8 cellular contexts compared by ENCODE assay signal in genomic region chr3:184379375-184380209, GRCh38. TPM values are rescaled to one million over a fixed set of nuclear protein-coding genes. Genes with fewer than 3 reads are reported as not detected.
DNase-seq lines count a peak whose midpoint lies in the region; ATAC-seq and TF ChIP-seq lines count a peak whose summit lies in the region.

Gene CHRD, plus strand, starts transcription at chr3:184380054. Its CDS starts 265 bp downstream, at chr3:184380319.

- H3K4me1 Mint-ChIP-seq in activated CD4-positive, alpha-beta T cell treated with anti-CD3 and anti-CD28 coated beads, Interleukin-2, amount 10 ng/mL, durations not matched to agents 7 days and 5 days = peaks cover 8% of the 10 kb centered on the region

- in situ Hi-C loops in transverse colon (cut with MboI; ENCODE audit: low pct_ligation_motif_present in 1 of 4, low pct_unique_long_range_greater_than_20kb in 1 of 4, low sequenced_read_pairs in 3 of 4) = loop anchor here in 2 of 4 donors (10.0 to 25.0 kb wide), 2 partner anchors 155 to 408 kb away; no protein-coding TSS in a partner anchor

- peaks cover 58% of the 10 kb centered on the region for H3K27me3 Mint-ChIP-seq in activated CD4-positive, alpha-beta T cell treated with anti-CD3 and anti-CD28 coated beads, Interleukin-2, amount 10 ng/mL, durations not matched to agents 7 days and 5 days

- TF ChIP-seq POLR2A in transverse colon (IDR thresholded peaks at IDR 0.05) = no peak

- no peak for DNase-seq in activated CD4-positive, alpha-beta T cell treated with anti-CD3 and anti-CD28 coated beads, Interleukin-2, amount 10 ng/mL, durations not matched to agents 7 days and 5 days
- DNase-seq in activated CD4-positive, alpha-beta T cell treated with anti-CD3 and anti-CD28 coated beads, Interleukin-2, amount 50 U/mL, for 1 hour = no peak
- DNase-seq in ecto neural progenitor cell (ENCODE audit: low spot score) (peak; percentile 64), transverse colon (no peak), EL (no peak)
- DNase-seq in NK-92 treated with Interleukin-12 subunit alpha and Interleukin-12 subunit beta, amount 100 ng/mL, for 24 hours (lab: John Stamatoyannopoulos, UW) = no peak

- intact Hi-C loops in transverse colon (cut with DNase I; ENCODE audit: low total_unique reads) = loop anchor here (10.0 kb wide), 1 partner anchor 395 kb away; no protein-coding TSS in a partner anchor

- peaks cover 2% of the 10 kb centered on the region for H3K36me3 Mint-ChIP-seq in activated CD4-positive, alpha-beta T cell treated with anti-CD3 and anti-CD28 coated beads, Interleukin-2, amount 10 ng/mL, durations not matched to agents 7 days and 5 days (ENCODE audit: low read depth)

- H3K36me3 ChIP-seq in mesodermal cell (ENCODE audit: control insufficient read depth, insufficient read depth, low read length) (no peaks in the 10 kb centered on the region), transverse colon (no peaks in the 10 kb centered on the region)

- H3K4me1 ChIP-seq in mesodermal cell (ENCODE audit: control insufficient read depth, insufficient read depth, low read length, poor library complexity, severe bottlenecking) (peaks cover 22% of the 10 kb centered on the region), transverse colon (peaks cover 12 to 29% (median 14%) of the 10 kb centered on the region in 4 donors)

- ATAC-seq in HG02884 (IDR thresholded peaks at IDR 0.05; ENCODE audit: unreplicated experiment) = no peak

- POLR2A ChIA-PET in activated CD4-positive, alpha-beta T cell treated with anti-CD3 and anti-CD28 coated beads, Interleukin-2, amount 10 ng/mL, durations not matched to agents 7 days and 5 days (lab: Charles Lee) = no interaction called here

- no peak for TF ChIP-seq EP300 in transverse colon (IDR thresholded peaks at IDR 0.05; ENCODE audit: low read depth)

- WGBS in mesodermal cell (ENCODE audit: insufficient coverage in 2 of 2), 2 experiments = 7 to 8% methylated on average over 25 to 31 of the region's 73 CpGs
- WGBS in transverse colon (ENCODE audit: low coverage in 1 of 2), 2 donors = 38 to 56% methylated on average over 5 to 19 of the region's 73 CpGs

- H3K9me3 ChIP-seq in mesodermal cell (ENCODE audit: control insufficient read depth, low read length) (no peaks in the 10 kb centered on the region), transverse colon (no peaks in the 10 kb centered on the region)

- CTCF ChIA-PET in activated CD4-positive, alpha-beta T cell treated with anti-CD3 and anti-CD28 coated beads, Interleukin-2, amount 10 ng/mL, durations not matched to agents 7 days and 5 days (lab: Charles Lee) = interaction anchor here (1.1 to 3.9 kb wide), 2 partner anchors 8 to 162 kb away, joined by 3 to 12 read pairs; no protein-coding TSS in a partner anchor

- no peak within 1 kb of the TSS for H3K27ac Mint-ChIP-seq in activated CD4-positive, alpha-beta T cell treated with anti-CD3 and anti-CD28 coated beads, Interleukin-2, amount 10 ng/mL, durations not matched to agents 7 days and 5 days

- H3K9me3 Mint-ChIP-seq in activated CD4-positive, alpha-beta T cell treated with anti-CD3 and anti-CD28 coated beads, Interleukin-2, amount 10 ng/mL, durations not matched to agents 7 days and 5 days = no peaks in the 10 kb centered on the region

- peak within 1 kb of the TSS; percentile 23 for H3K27ac ChIP-seq in mesodermal cell (ENCODE audit: low read depth, low read length, severe bottlenecking)
- H3K27ac ChIP-seq in transverse colon = peak within 1 kb of the TSS; percentile 54 to 76 (median 63)

- H3K4me3 ChIP-seq in mesodermal cell (ENCODE audit: extremely low read depth, insufficient read depth, low read length, poor library complexity, severe bottlenecking) = peak within 1 kb of the TSS; percentile 38
- peak within 1 kb of the TSS; percentile 37 to 45 (median 43) for H3K4me3 ChIP-seq in transverse colon

- no peak for TF ChIP-seq CTCF in transverse colon (IDR thresholded peaks at IDR 0.05)

- H3K27me3 ChIP-seq in transverse colon = peaks cover 63% of the 10 kb centered on the region

- H3K4me3 Mint-ChIP-seq in activated CD4-positive, alpha-beta T cell treated with anti-CD3 and anti-CD28 coated beads, Interleukin-2, amount 10 ng/mL, durations not matched to agents 7 days and 5 days = peak within 1 kb of the TSS; percentile 33

RNA-seq across cellular contexts. Expression of gene CHRD, which starts in this region (rescaled TPM):
- total RNA-seq in activated CD4-positive, alpha-beta T cell treated with anti-CD3 and anti-CD28 coated beads, Interleukin-2, amount 10 ng/mL, durations not matched to agents 7 days and 5 days = not detected
- polyA plus RNA-seq in mesodermal cell (2013, experiment 1 of 2) = 21.5 TPM
- 14.2 TPM for polyA plus RNA-seq in mesodermal cell (2013, experiment 2 of 2)
- 1 to 10 TPM; 1.9 to 7.0 (median 4.5) TPM for total RNA-seq in transverse colon
